ENCODE assay signal across 1 cellular context in the genomic region with DNA sequence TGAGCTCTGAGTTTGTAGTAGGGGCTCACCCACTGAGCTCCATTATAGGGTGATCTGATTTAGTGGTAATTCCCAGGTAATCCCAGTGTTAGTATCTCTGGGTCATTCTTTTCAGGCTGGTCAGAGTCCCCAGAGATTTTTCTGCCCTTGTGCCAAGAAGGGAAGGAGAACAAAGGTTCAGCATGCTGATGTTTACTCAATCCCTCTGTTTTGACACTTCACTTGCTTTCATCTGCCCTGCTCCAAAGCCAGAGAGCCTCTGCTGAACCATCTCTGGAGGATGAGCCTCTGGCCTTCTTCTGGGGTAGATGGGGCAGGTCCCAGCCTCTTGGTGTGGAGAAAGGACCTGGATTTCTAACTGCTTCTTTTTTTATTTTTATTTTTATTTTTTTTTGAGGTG.
A peak's percentile ranks its signal among the peaks of the same experiment; 100 is the strongest.
TF ChIP-seq lines count a peak whose summit lies in the region.

No MANE protein-coding gene starts in this region.

TF ChIP-seq in HepG2, 621 proteins besides CTCF, POLR2A, EP300 and RAD21 (continued from another document and continues in another):
- TF ChIP-seq, protein P1, sequence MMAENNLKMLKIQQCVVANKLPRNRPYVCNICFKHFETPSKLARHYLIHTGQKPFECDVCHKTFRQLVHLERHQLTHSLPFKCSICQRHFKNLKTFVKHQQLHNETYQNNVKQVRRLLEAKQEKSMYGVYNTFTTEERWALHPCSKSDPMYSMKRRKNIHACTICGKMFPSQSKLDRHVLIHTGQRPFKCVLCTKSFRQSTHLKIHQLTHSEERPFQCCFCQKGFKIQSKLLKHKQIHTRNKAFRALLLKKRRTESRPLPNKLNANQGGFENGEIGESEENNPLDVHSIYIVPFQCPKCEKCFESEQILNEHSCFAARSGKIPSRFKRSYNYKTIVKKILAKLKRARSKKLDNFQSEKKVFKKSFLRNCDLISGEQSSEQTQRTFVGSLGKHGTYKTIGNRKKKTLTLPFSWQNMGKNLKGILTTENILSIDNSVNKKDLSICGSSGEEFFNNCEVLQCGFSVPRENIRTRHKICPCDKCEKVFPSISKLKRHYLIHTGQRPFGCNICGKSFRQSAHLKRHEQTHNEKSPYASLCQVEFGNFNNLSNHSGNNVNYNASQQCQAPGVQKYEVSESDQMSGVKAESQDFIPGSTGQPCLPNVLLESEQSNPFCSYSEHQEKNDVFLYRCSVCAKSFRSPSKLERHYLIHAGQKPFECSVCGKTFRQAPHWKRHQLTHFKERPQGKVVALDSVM (CRISPR knock-in tag; IDR thresholded peaks at IDR 0.05), result peak; percentile 85
- peak; percentile 78; the same call in 1 of the 2 replicates for TF ChIP-seq ZKSCAN8 (CRISPR knock-in tag; IDR thresholded peaks at IDR 0.05; ENCODE audit: borderline replicate concordance)
- no peak for TF ChIP-seq ZNF34 (CRISPR knock-in tag; IDR thresholded peaks at IDR 0.05; ENCODE audit: borderline replicate concordance)
- TF ChIP-seq BORCS8-MEF2B (CRISPR knock-in tag; IDR thresholded peaks at IDR 0.05), result no peak
- TF ChIP-seq KLF13 (CRISPR knock-in tag; IDR thresholded peaks at IDR 0.05), result no peak
- TF ChIP-seq ZNF3 (CRISPR knock-in tag; IDR thresholded peaks at IDR 0.05), result no peak
- TF ChIP-seq, protein P2, sequence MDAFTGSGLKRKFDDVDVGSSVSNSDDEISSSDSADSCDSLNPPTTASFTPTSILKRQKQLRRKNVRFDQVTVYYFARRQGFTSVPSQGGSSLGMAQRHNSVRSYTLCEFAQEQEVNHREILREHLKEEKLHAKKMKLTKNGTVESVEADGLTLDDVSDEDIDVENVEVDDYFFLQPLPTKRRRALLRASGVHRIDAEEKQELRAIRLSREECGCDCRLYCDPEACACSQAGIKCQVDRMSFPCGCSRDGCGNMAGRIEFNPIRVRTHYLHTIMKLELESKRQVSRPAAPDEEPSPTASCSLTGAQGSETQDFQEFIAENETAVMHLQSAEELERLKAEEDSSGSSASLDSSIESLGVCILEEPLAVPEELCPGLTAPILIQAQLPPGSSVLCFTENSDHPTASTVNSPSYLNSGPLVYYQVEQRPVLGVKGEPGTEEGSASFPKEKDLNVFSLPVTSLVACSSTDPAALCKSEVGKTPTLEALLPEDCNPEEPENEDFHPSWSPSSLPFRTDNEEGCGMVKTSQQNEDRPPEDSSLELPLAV (CRISPR knock-in tag; conservative IDR thresholded peaks at IDR 0.05; ENCODE audit: low read depth), result no peak
- no peak for TF ChIP-seq ZNF615 (CRISPR knock-in tag; IDR thresholded peaks at IDR 0.05; ENCODE audit: borderline replicate concordance)
- TF ChIP-seq HNRNPUL1 (IDR thresholded peaks at IDR 0.05; ENCODE audit: low read depth, low read length), result no peak
- TF ChIP-seq, protein P3, sequence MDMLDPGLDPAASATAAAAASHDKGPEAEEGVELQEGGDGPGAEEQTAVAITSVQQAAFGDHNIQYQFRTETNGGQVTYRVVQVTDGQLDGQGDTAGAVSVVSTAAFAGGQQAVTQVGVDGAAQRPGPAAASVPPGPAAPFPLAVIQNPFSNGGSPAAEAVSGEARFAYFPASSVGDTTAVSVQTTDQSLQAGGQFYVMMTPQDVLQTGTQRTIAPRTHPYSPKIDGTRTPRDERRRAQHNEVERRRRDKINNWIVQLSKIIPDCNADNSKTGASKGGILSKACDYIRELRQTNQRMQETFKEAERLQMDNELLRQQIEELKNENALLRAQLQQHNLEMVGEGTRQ (IDR thresholded peaks at IDR 0.05; ENCODE audit: low read depth, low read length), result no peak
- TF ChIP-seq, protein P3 (CRISPR knock-in tag; IDR thresholded peaks at IDR 0.05; ENCODE audit: borderline replicate concordance), result no peak
- peak; percentile 91 for TF ChIP-seq KDM6A (CRISPR knock-in tag; IDR thresholded peaks at IDR 0.05; ENCODE audit: low read depth)
- TF ChIP-seq NFE2 (CRISPR knock-in tag; IDR thresholded peaks at IDR 0.05), result no peak
- TF ChIP-seq DPF2 (CRISPR knock-in tag; IDR thresholded peaks at IDR 0.05; ENCODE audit: borderline replicate concordance, low read depth), result peak; percentile 61; the same call in 1 of the 2 replicates
- no peak for TF ChIP-seq DMTF1 (CRISPR knock-in tag; IDR thresholded peaks at IDR 0.05)
- TF ChIP-seq ZC3H13 (CRISPR knock-in tag; IDR thresholded peaks at IDR 0.05), result no peak
- TF ChIP-seq CREB1 (IDR thresholded peaks at IDR 0.05), result no peak
- TF ChIP-seq CREB1 (CRISPR knock-in tag; IDR thresholded peaks at IDR 0.05), result no peak
- TF ChIP-seq, protein P4, sequence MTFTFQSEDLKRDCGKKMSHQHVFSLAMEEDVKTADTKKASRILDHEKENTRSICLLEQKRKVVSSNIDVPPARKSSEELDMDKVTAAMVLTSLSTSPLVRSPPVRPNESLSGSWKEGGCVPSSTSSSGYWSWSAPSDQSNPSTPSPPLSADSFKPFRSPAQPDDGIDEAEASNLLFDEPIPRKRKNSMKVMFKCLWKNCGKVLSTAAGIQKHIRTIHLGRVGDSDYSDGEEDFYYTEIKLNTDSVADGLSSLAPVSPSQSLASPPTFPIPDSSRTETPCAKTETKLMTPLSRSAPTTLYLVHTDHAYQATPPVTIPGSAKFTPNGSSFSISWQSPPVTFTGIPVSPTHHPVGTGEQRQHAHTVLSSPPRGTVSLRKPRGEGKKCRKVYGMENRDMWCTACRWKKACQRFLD (CRISPR knock-in tag; IDR thresholded peaks at IDR 0.05; ENCODE audit: borderline replicate concordance), result no peak
- no peak for TF ChIP-seq ZNF720 (CRISPR knock-in tag; IDR thresholded peaks at IDR 0.05)
- TF ChIP-seq NCOA1 (CRISPR knock-in tag; IDR thresholded peaks at IDR 0.05), result no peak
- no peak for TF ChIP-seq ZNF326 (CRISPR knock-in tag; IDR thresholded peaks at IDR 0.05; ENCODE audit: borderline replicate concordance)
- TF ChIP-seq MEIS1 (CRISPR knock-in tag; IDR thresholded peaks at IDR 0.05; ENCODE audit: borderline replicate concordance), result 0 out of 2 replicates have a peak, but pooled peaks have one; percentile 17
- TF ChIP-seq REPIN1 (CRISPR knock-in tag; IDR thresholded peaks at IDR 0.05; ENCODE audit: borderline replicate concordance, low read depth), result peak; percentile 28; the same call in 1 of the 2 replicates
- no peak for TF ChIP-seq FOXK2 (IDR thresholded peaks at IDR 0.05)
- TF ChIP-seq THYN1 (CRISPR knock-in tag; IDR thresholded peaks at IDR 0.05; ENCODE audit: borderline replicate concordance, low read depth), result no peak
- TF ChIP-seq ZNF253 (CRISPR knock-in tag; IDR thresholded peaks at IDR 0.05; ENCODE audit: borderline replicate concordance), result no peak
- 0 out of 2 replicates have a peak, but pooled peaks have one; percentile 18 for TF ChIP-seq HNF1B (CRISPR knock-in tag; IDR thresholded peaks at IDR 0.05)
- 0 out of 2 replicates have a peak, but pooled peaks have one; percentile 30 for TF ChIP-seq KLF6 (CRISPR knock-in tag; IDR thresholded peaks at IDR 0.05)
- TF ChIP-seq ZNF713 (CRISPR knock-in tag; IDR thresholded peaks at IDR 0.05), result no peak
- no peak for TF ChIP-seq ZNF430 (CRISPR knock-in tag; IDR thresholded peaks at IDR 0.05)
- no peak for TF ChIP-seq NFE2L2 (IDR thresholded peaks at IDR 0.05; ENCODE audit: low read length)
- no peak for TF ChIP-seq ONECUT2 (CRISPR knock-in tag; IDR thresholded peaks at IDR 0.05)
- no peak for TF ChIP-seq HINFP (CRISPR knock-in tag; IDR thresholded peaks at IDR 0.05; ENCODE audit: low read depth)
- no peak; the same call in 1 of the 2 replicates for TF ChIP-seq ESRRA (CRISPR knock-in tag; IDR thresholded peaks at IDR 0.05; ENCODE audit: low read depth)
- TF ChIP-seq MIXL1 (CRISPR knock-in tag; IDR thresholded peaks at IDR 0.05), result 0 out of 2 replicates have a peak, but pooled peaks have one; percentile 39
- TF ChIP-seq ZNF557 (CRISPR knock-in tag; IDR thresholded peaks at IDR 0.05), result 0 out of 2 replicates have a peak, but pooled peaks have one; percentile 48
- TF ChIP-seq FOXO4 (CRISPR knock-in tag; conservative IDR thresholded peaks at IDR 0.05), result no peak
- TF ChIP-seq KDM1A (CRISPR knock-in tag; IDR thresholded peaks at IDR 0.05), result peak; percentile 62; the same call in 1 of the 2 replicates
- TF ChIP-seq ZNF775 (CRISPR knock-in tag; IDR thresholded peaks at IDR 0.05; ENCODE audit: borderline replicate concordance), result no peak
- TF ChIP-seq TEAD2 (CRISPR knock-in tag; IDR thresholded peaks at IDR 0.05), result no peak
- no peak for TF ChIP-seq RNF219 (CRISPR knock-in tag; IDR thresholded peaks at IDR 0.05)
- TF ChIP-seq BRCA1 (CRISPR knock-in tag; IDR thresholded peaks at IDR 0.05), result no peak
- no peak for TF ChIP-seq RFX1 (IDR thresholded peaks at IDR 0.05)
- no peak for TF ChIP-seq CBX2 (IDR thresholded peaks at IDR 0.05; ENCODE audit: low read depth, low read length)
- TF ChIP-seq CBX2 (CRISPR knock-in tag; IDR thresholded peaks at IDR 0.05; ENCODE audit: low read depth), result no peak
